In genomic region chr7:158518915-158519640, GRCh38 we compare ENCODE assay signal across 6 cellular contexts.
"Had no signal": no experiment of that assay in that cellular context is flagged by ENCODE, and none has a peak within 500 bp of the region (broad histone marks: within the 10 kb centered on the region; RNA-seq: fewer than 3 reads in every experiment).

No MANE protein-coding gene starts in this region.

- H2AFZ ChIP-seq: GM23248 had no signal

- ATAC-seq: K562 had no signal

- H3K4me3 ChIP-seq: GM23248, K562 had no signal

- H3K27ac ChIP-seq: GM23248 had no signal

- H3K9ac ChIP-seq: GM23248 had no signal

- DNase-seq: GM23248, GOT3, H7, HCEC 1CT, IMR-90 had no signal
